In the genomic region with DNA sequence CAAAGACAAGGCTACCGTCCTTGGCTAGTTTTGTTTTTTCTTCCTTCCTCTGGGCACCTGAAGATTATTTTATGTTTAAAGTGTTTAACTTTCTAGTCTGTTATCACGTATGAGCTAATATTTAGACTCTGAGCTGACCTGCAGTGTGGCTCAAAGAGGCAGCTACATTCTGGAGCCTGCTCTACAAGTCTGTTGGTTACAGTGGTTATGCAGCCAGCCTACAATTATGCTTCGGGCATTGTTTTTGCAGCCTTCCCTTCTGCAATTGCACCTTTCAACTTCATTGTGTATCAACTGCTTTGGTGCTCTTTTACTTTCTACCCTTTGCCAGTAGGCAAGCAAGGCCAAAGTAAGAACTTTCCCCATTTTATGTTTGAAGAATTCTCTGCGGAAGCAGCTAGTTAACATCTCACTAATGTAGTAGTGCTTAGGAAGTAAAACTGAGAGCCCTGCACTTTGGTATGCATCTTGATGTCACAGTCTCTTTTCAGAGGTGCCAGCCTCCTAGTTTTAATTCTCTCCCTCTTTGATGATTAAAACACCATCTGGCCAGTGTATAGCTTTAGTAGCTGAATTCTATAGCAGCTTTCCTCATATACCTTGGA, we compare ENCODE assay signal across 18 cellular contexts.
"Had no signal": no experiment of that assay in that cellular context is flagged by ENCODE, and none has a peak within 500 bp of the region (broad histone marks: within the 10 kb centered on the region; RNA-seq: fewer than 3 reads in every experiment).

No MANE protein-coding gene starts in this region.

- H3K9me3 Mint-ChIP-seq: T-helper 2 cell treated with Interferon-gamma antibody and Interleukin-4, amounts not matched to agents 5 μg/mL and 100 μg/mL, for 36 hours had no signal

- H3K27me3 ChIP-seq: esophagus squamous epithelium, heart left ventricle, neutrophil, right lobe of liver, spleen had no signal

- H3K27me3 Mint-ChIP-seq: activated naive CD8-positive, alpha-beta T cell; stimulated activated naive B cell treated with anti-CD40 and anti-IgM and Interleukin-4, amounts not matched to agents 10 μg/mL and 1 μg/mL and 100 μg/mL, for 72 hours had no signal

- H3K36me3 ChIP-seq: esophagus squamous epithelium, heart left ventricle, neutrophil, right lobe of liver, spleen had no signal

- H3K4me1 Mint-ChIP-seq: stimulated activated naive B cell treated with anti-CD40 and anti-IgM and Interleukin-4, amounts not matched to agents 10 μg/mL and 1 μg/mL and 100 μg/mL, for 72 hours had no signal

- H3K4me3 Mint-ChIP-seq: activated naive CD8-positive, alpha-beta T cell; activated T-cell treated with anti-CD3 and anti-CD28 coated beads, Interleukin-2, amount 50 U/mL, for 4 hours; mesothelial cell of epicardium; stimulated activated naive B cell treated with anti-CD40 and anti-IgM and Interleukin-4, amounts not matched to agents 10 μg/mL and 1 μg/mL and 100 μg/mL, for 72 hours; T-helper 2 cell treated with Interferon-gamma antibody and Interleukin-4, amounts not matched to agents 5 μg/mL and 100 μg/mL, for 36 hours had no signal

- H3K36me3 Mint-ChIP-seq: activated naive CD8-positive, alpha-beta T cell; mesothelial cell of epicardium; stimulated activated naive B cell treated with anti-CD40 and anti-IgM and Interleukin-4, amounts not matched to agents 10 μg/mL and 1 μg/mL and 100 μg/mL, for 72 hours had no signal

- H3K4me1 ChIP-seq: esophagus squamous epithelium, heart left ventricle, psoas muscle, right lobe of liver, spleen had no signal

- H3K27ac ChIP-seq: esophagus squamous epithelium, heart left ventricle, neutrophil, psoas muscle, right lobe of liver, spleen had no signal

- H3K9me3 ChIP-seq: esophagus squamous epithelium, psoas muscle, right lobe of liver had no signal

- ATAC-seq: activated T-cell treated with anti-CD3 and anti-CD28 coated beads, Interleukin-2, amount 50 U/mL, for 4 hours; heart left ventricle; psoas muscle; right lobe of liver; stimulated activated naive B cell treated with anti-CD40 and anti-IgM and Interleukin-4, amounts not matched to agents 10 μg/mL and 1 μg/mL and 100 μg/mL, for 72 hours had no signal

- DNase-seq: activated CD4-positive, alpha-beta T cell treated with anti-CD3 and anti-CD28 coated beads, Interleukin-2, amount 50 U/mL, for 48 hours; activated CD4-positive, CD25-positive, alpha-beta regulatory T cell treated with anti-CD3 and anti-CD28 coated beads, Interleukin-2, amount 50 U/mL, for 72 hours; activated gamma-delta T cell; activated T-cell treated with anti-CD3 and anti-CD28 coated beads, Interleukin-2, amount 50 U/mL, for 4 hours; esophagus squamous epithelium; foreskin fibroblast; heart left ventricle; psoas muscle; right lobe of liver; spleen; stimulated activated CD4-positive, alpha-beta T cell treated with anti-CD3 and anti-CD28 coated beads, Interleukin-1b, Interleukin-23, amount 100 ng/mL, for 48 hours; stimulated activated naive B cell treated with anti-CD40 and anti-IgM and Interleukin-4, amounts not matched to agents 10 μg/mL and 1 μg/mL and 100 μg/mL, for 72 hours; substantia nigra; trophoblast cell had no signal

- H3K27ac Mint-ChIP-seq: activated naive CD8-positive, alpha-beta T cell; mesothelial cell of epicardium; stimulated activated naive B cell treated with anti-CD40 and anti-IgM and Interleukin-4, amounts not matched to agents 10 μg/mL and 1 μg/mL and 100 μg/mL, for 72 hours; T-helper 2 cell treated with Interferon-gamma antibody and Interleukin-4, amounts not matched to agents 5 μg/mL and 100 μg/mL, for 36 hours had no signal

- H3K4me3 ChIP-seq: esophagus squamous epithelium, heart left ventricle, psoas muscle, right lobe of liver, spleen had no signal
